1 cellular context compared by ENCODE assay signal in genomic region chr17:1490643-1491405, GRCh38.
TF ChIP-seq lines count a peak whose summit lies in the region.

No MANE protein-coding gene starts in this region.

TF ChIP-seq in K562, 482 proteins besides CTCF, POLR2A, EP300 and RAD21 (continued from another document and continues in another):
- no peak for TF ChIP-seq E2F8 (IDR thresholded peaks at IDR 0.05; ENCODE audit: low read depth, partially characterized antibody)
- no peak for TF ChIP-seq JUNB (CRISPR knock-in tag; conservative IDR thresholded peaks at IDR 0.05)
- no peak for TF ChIP-seq ELK1 (CRISPR knock-in tag; IDR thresholded peaks at IDR 0.05)
- TF ChIP-seq MNT (conservative IDR thresholded peaks at IDR 0.05) = peak; percentile 79 to 91
- TF ChIP-seq DACH1 (IDR thresholded peaks at IDR 0.05; ENCODE audit: partially characterized antibody) = peak; percentile 98
- no peak for TF ChIP-seq ZNF583 (CRISPR knock-in tag; IDR thresholded peaks at IDR 0.05)
- TF ChIP-seq MCM2 (IDR thresholded peaks at IDR 0.05; ENCODE audit: low read depth) = no peak
- peak; percentile 84 for TF ChIP-seq KLF16 (IDR thresholded peaks at IDR 0.05)
- no peak for TF ChIP-seq MEIS2 (IDR thresholded peaks at IDR 0.05; ENCODE audit: partially characterized antibody)
- no peak for TF ChIP-seq NEUROD1 (IDR thresholded peaks at IDR 0.05; ENCODE audit: borderline replicate concordance, low read depth, low read length, partially characterized antibody)
- TF ChIP-seq ZFP30 (CRISPR knock-in tag; IDR thresholded peaks at IDR 0.05; ENCODE audit: borderline replicate concordance) = no peak
- TF ChIP-seq ZNF740 (CRISPR knock-in tag; IDR thresholded peaks at IDR 0.05) = peak; percentile 76
- TF ChIP-seq ZNF740 (tag; IDR thresholded peaks at IDR 0.05) = peak in 1 of 2 experiments; percentile 60; a peak in 2 of 4 replicates
- TF ChIP-seq STAT6 (CRISPR knock-in tag; IDR thresholded peaks at IDR 0.05) = no peak
- no peak for TF ChIP-seq CHD1 (IDR thresholded peaks at IDR 0.05; ENCODE audit: low read length)
- peak; percentile 62 for TF ChIP-seq SUPT5H (IDR thresholded peaks at IDR 0.05)
- TF ChIP-seq PBX2 (CRISPR knock-in tag; IDR thresholded peaks at IDR 0.05; ENCODE audit: low read depth) = no peak
- peak; percentile 39; the same call in 1 of the 2 replicates for TF ChIP-seq PBX2 (tag; conservative IDR thresholded peaks at IDR 0.05; ENCODE audit: low read depth)
- TF ChIP-seq PHB2 (IDR thresholded peaks at IDR 0.05; ENCODE audit: low read depth) = peak; percentile 50; the same call in 1 of the 2 replicates
- peak; percentile 84 for TF ChIP-seq SP1 (CRISPR knock-in tag; IDR thresholded peaks at IDR 0.05)
- TF ChIP-seq DEAF1 (CRISPR knock-in tag; IDR thresholded peaks at IDR 0.05) = no peak
- TF ChIP-seq CBFA2T2 (conservative IDR thresholded peaks at IDR 0.05) = peak; percentile 90
- TF ChIP-seq NR3C1 (CRISPR knock-in tag; IDR thresholded peaks at IDR 0.05) = no peak
- TF ChIP-seq TRIM24 (IDR thresholded peaks at IDR 0.05) = peak in 1 of 2 experiments; percentile 59; a peak in 1 of 4 replicates
- no peak for TF ChIP-seq U2AF1 (optimal IDR thresholded peaks at IDR 0.05; ENCODE audit: low read depth, low read length)
- TF ChIP-seq TRIM25 (IDR thresholded peaks at IDR 0.05; ENCODE audit: borderline replicate concordance) = no peak
- TF ChIP-seq FOSL1 (tag; conservative IDR thresholded peaks at IDR 0.05) = no peak
- no peak for TF ChIP-seq RBM25 (IDR thresholded peaks at IDR 0.05; ENCODE audit: low read depth, low read length, severe bottlenecking)
- TF ChIP-seq TFAP4 (CRISPR knock-in tag; IDR thresholded peaks at IDR 0.05; ENCODE audit: borderline replicate concordance) = peak; percentile 100
- no peak for TF ChIP-seq ZNF23 (CRISPR knock-in tag; IDR thresholded peaks at IDR 0.05)
- peak; percentile 85 for TF ChIP-seq EP400 (IDR thresholded peaks at IDR 0.05)
- no peak for TF ChIP-seq HMGXB4 (CRISPR knock-in tag; IDR thresholded peaks at IDR 0.05)
- TF ChIP-seq TCF7 (IDR thresholded peaks at IDR 0.05; ENCODE audit: borderline replicate concordance) = no peak
- peak; percentile 74 for TF ChIP-seq ARID4B (CRISPR knock-in tag; IDR thresholded peaks at IDR 0.05)
- no peak for TF ChIP-seq NR2F6 (CRISPR knock-in tag; IDR thresholded peaks at IDR 0.05)
